1 cellular context compared by ENCODE assay signal in genomic region chr20:31570021-31570463, GRCh38.
TF ChIP-seq lines count a peak whose summit lies in the region.

No MANE protein-coding gene starts in this region.

TF ChIP-seq in HepG2, 621 proteins besides CTCF, POLR2A, EP300 and RAD21 (continued from another document and continues in another):
- TF ChIP-seq ARID5B (CRISPR knock-in tag; IDR thresholded peaks at IDR 0.05) (no peak; the same call in 1 of the 2 replicates), KDM6A (CRISPR knock-in tag; IDR thresholded peaks at IDR 0.05; ENCODE audit: low read depth) (no peak), ZNF234 (CRISPR knock-in tag; conservative IDR thresholded peaks at IDR 0.05) (no peak), THAP7 (CRISPR knock-in tag; IDR thresholded peaks at IDR 0.05) (0 out of 2 replicates have a peak, but pooled peaks have one; percentile 17), RARG (CRISPR knock-in tag; IDR thresholded peaks at IDR 0.05; ENCODE audit: low read depth) (no peak), ZNF543 (CRISPR knock-in tag; IDR thresholded peaks at IDR 0.05) (no peak), FOXP4 (CRISPR knock-in tag; IDR thresholded peaks at IDR 0.05) (no peak), ZNF781 (CRISPR knock-in tag; IDR thresholded peaks at IDR 0.05; ENCODE audit: borderline replicate concordance, not compliant biosample characterization) (no peak), DBP (CRISPR knock-in tag; IDR thresholded peaks at IDR 0.05; ENCODE audit: not compliant biosample characterization) (no peak), NFIB (CRISPR knock-in tag; IDR thresholded peaks at IDR 0.05; ENCODE audit: borderline replicate concordance) (no peak), ZNF891 (CRISPR knock-in tag; IDR thresholded peaks at IDR 0.05) (peak; percentile 42; the same call in 1 of the 2 replicates), NFAT5 (CRISPR knock-in tag; IDR thresholded peaks at IDR 0.05) (no peak), GATA4 (IDR thresholded peaks at IDR 0.05; ENCODE audit: borderline replicate concordance, low read depth) (no peak), SP5 (CRISPR knock-in tag; IDR thresholded peaks at IDR 0.05; ENCODE audit: borderline replicate concordance, low read depth) (no peak), NBN (conservative IDR thresholded peaks at IDR 0.05) (no peak), ZNF639 (CRISPR knock-in tag; conservative IDR thresholded peaks at IDR 0.05) (no peak), ZNF296 (CRISPR knock-in tag; conservative IDR thresholded peaks at IDR 0.05) (0 out of 2 replicates have a peak, but pooled peaks have one; percentile 9), CHCHD3 (CRISPR knock-in tag; IDR thresholded peaks at IDR 0.05) (no peak), PHF21A (CRISPR knock-in tag; IDR thresholded peaks at IDR 0.05) (peak; percentile 16; the same call in 1 of the 2 replicates), TCF7 (IDR thresholded peaks at IDR 0.05; ENCODE audit: low read depth) (no peak), CAMTA2 (CRISPR knock-in tag; IDR thresholded peaks at IDR 0.05; ENCODE audit: borderline replicate concordance) (no peak)
- TF ChIP-seq, protein P1, sequence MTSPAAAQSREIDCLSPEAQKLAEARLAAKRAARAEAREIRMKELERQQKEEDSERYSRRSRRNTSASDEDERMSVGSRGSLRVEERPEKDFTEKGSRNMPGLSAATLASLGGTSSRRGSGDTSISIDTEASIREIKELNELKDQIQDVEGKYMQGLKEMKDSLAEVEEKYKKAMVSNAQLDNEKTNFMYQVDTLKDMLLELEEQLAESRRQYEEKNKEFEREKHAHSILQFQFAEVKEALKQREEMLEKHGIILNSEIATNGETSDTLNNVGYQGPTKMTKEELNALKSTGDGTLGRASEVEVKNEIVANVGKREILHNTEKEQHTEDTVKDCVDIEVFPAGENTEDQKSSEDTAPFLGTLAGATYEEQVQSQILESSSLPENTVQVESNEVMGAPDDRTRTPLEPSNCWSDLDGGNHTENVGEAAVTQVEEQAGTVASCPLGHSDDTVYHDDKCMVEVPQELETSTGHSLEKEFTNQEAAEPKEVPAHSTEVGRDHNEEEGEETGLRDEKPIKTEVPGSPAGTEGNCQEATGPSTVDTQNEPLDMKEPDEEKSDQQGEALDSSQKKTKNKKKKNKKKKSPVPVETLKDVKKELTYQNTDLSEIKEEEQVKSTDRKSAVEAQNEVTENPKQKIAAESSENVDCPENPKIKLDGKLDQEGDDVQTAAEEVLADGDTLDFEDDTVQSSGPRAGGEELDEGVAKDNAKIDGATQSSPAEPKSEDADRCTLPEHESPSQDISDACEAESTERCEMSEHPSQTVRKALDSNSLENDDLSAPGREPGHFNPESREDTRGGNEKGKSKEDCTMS (CRISPR knock-in tag; conservative IDR thresholded peaks at IDR 0.05) = no peak
- TF ChIP-seq, protein P2, sequence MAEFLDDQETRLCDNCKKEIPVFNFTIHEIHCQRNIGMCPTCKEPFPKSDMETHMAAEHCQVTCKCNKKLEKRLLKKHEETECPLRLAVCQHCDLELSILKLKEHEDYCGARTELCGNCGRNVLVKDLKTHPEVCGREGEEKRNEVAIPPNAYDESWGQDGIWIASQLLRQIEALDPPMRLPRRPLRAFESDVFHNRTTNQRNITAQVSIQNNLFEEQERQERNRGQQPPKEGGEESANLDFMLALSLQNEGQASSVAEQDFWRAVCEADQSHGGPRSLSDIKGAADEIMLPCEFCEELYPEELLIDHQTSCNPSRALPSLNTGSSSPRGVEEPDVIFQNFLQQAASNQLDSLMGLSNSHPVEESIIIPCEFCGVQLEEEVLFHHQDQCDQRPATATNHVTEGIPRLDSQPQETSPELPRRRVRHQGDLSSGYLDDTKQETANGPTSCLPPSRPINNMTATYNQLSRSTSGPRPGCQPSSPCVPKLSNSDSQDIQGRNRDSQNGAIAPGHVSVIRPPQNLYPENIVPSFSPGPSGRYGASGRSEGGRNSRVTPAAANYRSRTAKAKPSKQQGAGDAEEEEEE (CRISPR knock-in tag; IDR thresholded peaks at IDR 0.05; ENCODE audit: borderline replicate concordance) = peak; percentile 90; the same call in 1 of the 2 replicates
- TF ChIP-seq, protein P3, sequence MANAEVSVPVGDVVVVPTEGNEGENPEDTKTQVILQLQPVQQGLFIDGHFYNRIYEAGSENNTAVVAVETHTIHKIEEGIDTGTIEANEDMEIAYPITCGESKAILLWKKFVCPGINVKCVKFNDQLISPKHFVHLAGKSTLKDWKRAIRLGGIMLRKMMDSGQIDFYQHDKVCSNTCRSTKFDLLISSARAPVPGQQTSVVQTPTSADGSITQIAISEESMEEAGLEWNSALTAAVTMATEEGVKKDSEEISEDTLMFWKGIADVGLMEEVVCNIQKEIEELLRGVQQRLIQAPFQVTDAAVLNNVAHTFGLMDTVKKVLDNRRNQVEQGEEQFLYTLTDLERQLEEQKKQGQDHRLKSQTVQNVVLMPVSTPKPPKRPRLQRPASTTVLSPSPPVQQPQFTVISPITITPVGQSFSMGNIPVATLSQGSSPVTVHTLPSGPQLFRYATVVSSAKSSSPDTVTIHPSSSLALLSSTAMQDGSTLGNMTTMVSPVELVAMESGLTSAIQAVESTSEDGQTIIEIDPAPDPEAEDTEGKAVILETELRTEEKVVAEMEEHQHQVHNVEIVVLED (CRISPR knock-in tag; IDR thresholded peaks at IDR 0.05; ENCODE audit: borderline replicate concordance) = no peak
- TF ChIP-seq, protein P4, sequence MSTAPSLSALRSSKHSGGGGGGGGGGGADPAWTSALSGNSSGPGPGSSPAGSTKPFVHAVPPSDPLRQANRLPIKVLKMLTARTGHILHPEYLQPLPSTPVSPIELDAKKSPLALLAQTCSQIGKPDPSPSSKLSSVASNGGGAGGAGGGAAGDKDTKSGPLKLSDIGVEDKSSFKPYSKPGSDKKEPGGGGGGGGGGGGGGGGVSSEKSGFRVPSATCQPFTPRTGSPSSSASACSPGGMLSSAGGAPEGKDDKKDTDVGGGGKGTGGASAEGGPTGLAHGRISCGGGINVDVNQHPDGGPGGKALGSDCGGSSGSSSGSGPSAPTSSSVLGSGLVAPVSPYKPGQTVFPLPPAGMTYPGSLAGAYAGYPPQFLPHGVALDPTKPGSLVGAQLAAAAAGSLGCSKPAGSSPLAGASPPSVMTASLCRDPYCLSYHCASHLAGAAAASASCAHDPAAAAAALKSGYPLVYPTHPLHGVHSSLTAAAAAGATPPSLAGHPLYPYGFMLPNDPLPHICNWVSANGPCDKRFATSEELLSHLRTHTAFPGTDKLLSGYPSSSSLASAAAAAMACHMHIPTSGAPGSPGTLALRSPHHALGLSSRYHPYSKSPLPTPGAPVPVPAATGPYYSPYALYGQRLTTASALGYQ (CRISPR knock-in tag; IDR thresholded peaks at IDR 0.05) = no peak
- TF ChIP-seq, protein P5, sequence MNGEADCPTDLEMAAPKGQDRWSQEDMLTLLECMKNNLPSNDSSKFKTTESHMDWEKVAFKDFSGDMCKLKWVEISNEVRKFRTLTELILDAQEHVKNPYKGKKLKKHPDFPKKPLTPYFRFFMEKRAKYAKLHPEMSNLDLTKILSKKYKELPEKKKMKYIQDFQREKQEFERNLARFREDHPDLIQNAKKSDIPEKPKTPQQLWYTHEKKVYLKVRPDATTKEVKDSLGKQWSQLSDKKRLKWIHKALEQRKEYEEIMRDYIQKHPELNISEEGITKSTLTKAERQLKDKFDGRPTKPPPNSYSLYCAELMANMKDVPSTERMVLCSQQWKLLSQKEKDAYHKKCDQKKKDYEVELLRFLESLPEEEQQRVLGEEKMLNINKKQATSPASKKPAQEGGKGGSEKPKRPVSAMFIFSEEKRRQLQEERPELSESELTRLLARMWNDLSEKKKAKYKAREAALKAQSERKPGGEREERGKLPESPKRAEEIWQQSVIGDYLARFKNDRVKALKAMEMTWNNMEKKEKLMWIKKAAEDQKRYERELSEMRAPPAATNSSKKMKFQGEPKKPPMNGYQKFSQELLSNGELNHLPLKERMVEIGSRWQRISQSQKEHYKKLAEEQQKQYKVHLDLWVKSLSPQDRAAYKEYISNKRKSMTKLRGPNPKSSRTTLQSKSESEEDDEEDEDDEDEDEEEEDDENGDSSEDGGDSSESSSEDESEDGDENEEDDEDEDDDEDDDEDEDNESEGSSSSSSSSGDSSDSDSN (CRISPR knock-in tag; IDR thresholded peaks at IDR 0.05) = peak; percentile 7; the same call in 1 of the 2 replicates
